8 cellular contexts compared by ENCODE assay signal in genomic region chr3:47162695-47163022, GRCh38. TPM values are rescaled to one million over a fixed set of nuclear protein-coding genes. Genes with fewer than 3 reads are reported as not detected.
A peak's percentile ranks its signal among the peaks of the same experiment; 100 is the strongest.
DNase-seq lines count a peak whose midpoint lies in the region; ATAC-seq, FAIRE-seq and TF ChIP-seq lines count a peak whose summit lies in the region.

No MANE protein-coding gene starts in this region.

- TSS peak; percentile 64 for BruUV-seq in HCT116 (replicated peaks; lab: Mats Ljungman, UMichigan)

- WGBS in A549 (ENCODE audit: missing lambda C conversion rate), result 1% methylated on average over 6 of the region's 6 CpGs
- 2% methylated on average over 6 of the region's 6 CpGs for WGBS in thyroid gland, 2 donors

- H3K9me3 ChIP-seq in A549 (no peaks in the 10 kb centered on the region), HCT116 (ENCODE audit: control insufficient read depth in 1 of 2, insufficient read depth in 1 of 2, low read depth in 1 of 2, low read length in 2 of 2) (no peaks in the 10 kb centered on the region), adipocyte (ENCODE audit: control insufficient read depth, low read length) (no peaks in the 10 kb centered on the region), kidney (ENCODE audit: control insufficient read depth in 1 of 2, low read length in 2 of 2) (no peaks in the 10 kb centered on the region), thyroid gland (no peaks in the 10 kb centered on the region)

- no peak for TF ChIP-seq EP300 in A549 (IDR thresholded peaks at IDR 0.05)

- no peak overlapping the region for H2AFZ ChIP-seq in HCT116 (ENCODE audit: low read depth, low read length, poor library complexity, severe bottlenecking)

- peaks cover 79% of the 10 kb centered on the region for H3K79me2 ChIP-seq in HCT116 (ENCODE audit: insufficient read depth, low read length)

- H3K27ac ChIP-seq in A549 (peak overlapping the region; percentile 98 to 99), HCT116 (ENCODE audit: low read depth, low read length) (peak overlapping the region; percentile 94; the same call in 1 of the 2 replicates), kidney (ENCODE audit: low read depth in 2 of 2, low read length in 2 of 2) (peak overlapping the region; percentile 91 to 93), thyroid gland (peak overlapping the region; percentile 89 to 94 (median 93))

- CTCF ChIA-PET in A549 (lab: Yijun Ruan, JAX), result interaction anchor here (1.3 kb wide), 1 partner anchor 24 kb away, joined by 3 read pairs; no protein-coding TSS in a partner anchor
- CTCF ChIA-PET in HCT116 (lab: Charles Lee), result no interaction called here

- H3K4me2 ChIP-seq in A549 (peak overlapping the region; percentile 80), HCT116 (ENCODE audit: low read length) (peak overlapping the region; percentile 100)

- TF ChIP-seq CTCF in A549 (IDR thresholded peaks at IDR 0.05), result no peak
- no peak for TF ChIP-seq CTCF in HCT116 (IDR thresholded peaks at IDR 0.05 in 2 of 3, conservative IDR thresholded peaks at IDR 0.05 in 1 of 3; ENCODE audit: borderline replicate concordance in 1 of 3, insufficient read depth in 1 of 3, low read depth in 2 of 3, low read length in 2 of 3)
- no peak for TF ChIP-seq CTCF in kidney (IDR thresholded peaks at IDR 0.05; ENCODE audit: borderline replicate concordance, extremely low read depth, insufficient read depth)
- no peak for TF ChIP-seq CTCF in thyroid gland (IDR thresholded peaks at IDR 0.05)

- H4K20me1 ChIP-seq in HCT116 (ENCODE audit: insufficient read depth), result peaks cover 11% of the 10 kb centered on the region; the same call in 1 of the 2 replicates

- in situ Hi-C loops in KBM-7 (cut with MboI; ENCODE audit: low pct_unique_long_range_greater_than_20kb, low sequenced_read_pairs), result no loop called here

- POLR2A ChIA-PET in A549 (lab: Yijun Ruan, JAX) (interaction anchor here (2.0 kb wide), 1 partner anchor 183 kb away, joined by 5 read pairs; the partner anchor contains the start of gene NBEAL2), HCT116 (lab: Charles Lee) (interaction anchor here (0.7 kb wide), 1 partner anchor 107 kb away, joined by 3 read pairs; no protein-coding TSS in a partner anchor)

- ATAC-seq in A549 (no peak), HCT116 (no peak), GM21825 (IDR thresholded peaks at IDR 0.05; ENCODE audit: unreplicated experiment) (no peak), GM21526 (IDR thresholded peaks at IDR 0.05; ENCODE audit: low FRiP score, unreplicated experiment) (no peak)

- H3K9ac ChIP-seq in HCT116 (ENCODE audit: low read length), result peak overlapping the region; percentile 90
- H3K9ac ChIP-seq in adipocyte (ENCODE audit: low read length), result peak overlapping the region; percentile 97
- H3K9ac ChIP-seq in kidney (ENCODE audit: low read length in 2 of 2), result peak overlapping the region; percentile 74 to 75

- H3K36me3 ChIP-seq in HCT116 (ENCODE audit: control insufficient read depth in 1 of 2, insufficient read depth in 2 of 2, low read length in 2 of 2) (no peaks in the 10 kb centered on the region; a peak in 1 of 4 replicates), adipocyte (ENCODE audit: control insufficient read depth, insufficient read depth, low read length, severe bottlenecking) (no peaks in the 10 kb centered on the region), kidney (ENCODE audit: control insufficient read depth in 1 of 2, insufficient read depth in 2 of 2, low read length in 2 of 2) (no peaks in the 10 kb centered on the region), thyroid gland (no peaks in the 10 kb centered on the region)

- no peaks in the 10 kb centered on the region for H3K27me3 ChIP-seq in HCT116 (ENCODE audit: insufficient read depth, low read length)
- H3K27me3 ChIP-seq in adipocyte (replicated peaks; ENCODE audit: control insufficient read depth, insufficient read depth, low read length), result no peaks in the 10 kb centered on the region
- no peaks in the 10 kb centered on the region for H3K27me3 ChIP-seq in thyroid gland

- peaks cover 26% of the 10 kb centered on the region for H3K4me1 ChIP-seq in A549
- peaks cover 6 to 20% of the 10 kb centered on the region in 2 experiments for H3K4me1 ChIP-seq in HCT116 (ENCODE audit: control insufficient read depth in 1 of 2, insufficient read depth in 2 of 2, low read length in 2 of 2)
- peaks cover 24% of the 10 kb centered on the region for H3K4me1 ChIP-seq in adipocyte (ENCODE audit: control insufficient read depth, insufficient read depth, low read length)
- H3K4me1 ChIP-seq in kidney (ENCODE audit: control insufficient read depth in 1 of 2, insufficient read depth in 1 of 2, low read depth in 1 of 2, low read length in 2 of 2), result peaks cover 20 to 24% of the 10 kb centered on the region in 2 donors
- H3K4me1 ChIP-seq in thyroid gland, result peaks cover 40 to 53% of the 10 kb centered on the region in 2 donors

- no peak for FAIRE-seq in A549 (lab: Jason Lieb, UNC)
- no peak for FAIRE-seq in kidney (lab: Jason Lieb, UNC)

- RAD21 ChIA-PET in HCT116 (lab: Charles Lee; ENCODE audit: low non-redundant PET in 1 of 2, low total read pairs in 2 of 2, uncharacterized antibody in 2 of 2, unreplicated experiment in 2 of 2), result no interaction called here

- DNase-seq in A549 (ENCODE audit: low read depth in 1 of 2, low spot score in 1 of 2), result peak in 1 of 2 experiments; percentile 12
- DNase-seq in HCT116 (ENCODE audit: low read depth, low spot score), result no peak
- DNase-seq in adipocyte (ENCODE audit: low read depth), result peak; percentile 44
- DNase-seq in kidney, result no peak
- no peak for DNase-seq in thyroid gland
- no peak for DNase-seq in KBM-7

- intact Hi-C loops in HCT116 (cut with micrococcal nuclease) (no loop called here), kidney (cut with DNase I) (no loop called here), thyroid gland (cut with DNase I) (loop anchor here (10.0 kb wide), 1 partner anchor 162 kb away; no protein-coding TSS in a partner anchor)

- H3K9me2 ChIP-seq in HCT116 (ENCODE audit: insufficient read depth), result no peaks in the 10 kb centered on the region

- TF ChIP-seq RAD21 in A549 (conservative IDR thresholded peaks at IDR 0.05 in 1 of 2, IDR thresholded peaks at IDR 0.05 in 1 of 2) (no peak), HCT116 (IDR thresholded peaks at IDR 0.05; ENCODE audit: low read depth) (no peak)

- TF ChIP-seq POLR2A in A549 (IDR thresholded peaks at IDR 0.05; ENCODE audit: low read length) (no peak), HCT116 (IDR thresholded peaks at IDR 0.05; ENCODE audit: borderline replicate concordance, extremely low read depth, insufficient read depth, insufficient read length) (no peak), thyroid gland (IDR thresholded peaks at IDR 0.05) (no peak)

- H3K4me3 ChIP-seq in A549 (peak overlapping the region; percentile 95), HCT116 (replicated peaks in 1 of 2; ENCODE audit: low read depth in 1 of 2, low read length in 2 of 2) (peak overlapping the region; percentile 80 to 86), adipocyte (ENCODE audit: low read length) (peak overlapping the region; percentile 96), kidney (ENCODE audit: low read length in 2 of 2) (peak overlapping the region; percentile 71 to 86), thyroid gland (replicated peaks in 1 of 3) (peak overlapping the region in 2 of 3 donors; percentile 45 to 89)

TF ChIP-seq in A549, 52 proteins besides CTCF, POLR2A, EP300 and RAD21 (continues in another document):
- TF ChIP-seq USF2 (IDR thresholded peaks at IDR 0.05) (no peak), FOSB (CRISPR knock-in tag; IDR thresholded peaks at IDR 0.05) (no peak), NPAS2 (CRISPR knock-in tag; IDR thresholded peaks at IDR 0.05; ENCODE audit: borderline replicate concordance) (no peak), CHD2 (IDR thresholded peaks at IDR 0.05; ENCODE audit: low read length, partially characterized antibody) (no peak), MAX (IDR thresholded peaks at IDR 0.05) (no peak), HOXA7 (CRISPR knock-in tag; IDR thresholded peaks at IDR 0.05) (no peak), NR3C1 (IDR thresholded peaks at IDR 0.05) (no peak)

TF ChIP-seq in HCT116, 20 proteins besides CTCF, POLR2A, EP300 and RAD21 (continues in another document):
- no peak for TF ChIP-seq JUND (IDR thresholded peaks at IDR 0.05)
- no peak for TF ChIP-seq TCF7L2 (IDR thresholded peaks at IDR 0.05; ENCODE audit: borderline replicate concordance, extremely low read depth, insufficient read depth, insufficient read length)
- TF ChIP-seq CEBPB (IDR thresholded peaks at IDR 0.05; ENCODE audit: low read depth), result no peak
- no peak for TF ChIP-seq REST (IDR thresholded peaks at IDR 0.05; ENCODE audit: low read depth)

RNA-seq across cellular contexts. Expression of gene SETD2, which starts 1.3 kb away (rescaled TPM):
- 24.8 and 26.1 TPM in 2 replicates for polyA plus RNA-seq in A549 (2011; rRNA removed)
- 6.9 and 8.1 TPM in 2 replicates for polyA plus RNA-seq in A549 (2012; cell fraction: cytosol; rRNA removed)
- polyA plus RNA-seq in A549 (2012; cell fraction: nucleus; rRNA removed), result 8.4 and 11.7 TPM in 2 replicates
- 16.8 to 18.1 TPM (median 17.0 TPM) in 3 replicates for polyA plus RNA-seq in A549 (2017; fragmentation: RNase III; extraction: RNeasy Plus Mini Kit Qiagen cat#74134 plus additional on column Dnase treatment)
- polyA minus RNA-seq in A549 (2011; rRNA and poly(A)+ RNA removed), result 32.4 and 36.9 TPM in 2 replicates
- 33.0 TPM for total RNA-seq in HCT116 (2021; ENCODE audit: unreplicated experiment)
- polyA plus RNA-seq in HCT116 (2012), result 11.3 and 14.8 TPM in 2 replicates
- total RNA-seq in kidney, result 49.9 TPM
- polyA plus RNA-seq in kidney (ENCODE audit: insufficient read depth, low read depth, low replicate concordance), result 10.5 TPM
- 100 to 1,000 TPM in 1 of 4 donors, 10 to 100 TPM in 3; 74.3 to 128 (median 85.5) TPM for total RNA-seq in thyroid gland
